Comparison of ENCODE assay signal across 8 cellular contexts in the genomic region with DNA sequence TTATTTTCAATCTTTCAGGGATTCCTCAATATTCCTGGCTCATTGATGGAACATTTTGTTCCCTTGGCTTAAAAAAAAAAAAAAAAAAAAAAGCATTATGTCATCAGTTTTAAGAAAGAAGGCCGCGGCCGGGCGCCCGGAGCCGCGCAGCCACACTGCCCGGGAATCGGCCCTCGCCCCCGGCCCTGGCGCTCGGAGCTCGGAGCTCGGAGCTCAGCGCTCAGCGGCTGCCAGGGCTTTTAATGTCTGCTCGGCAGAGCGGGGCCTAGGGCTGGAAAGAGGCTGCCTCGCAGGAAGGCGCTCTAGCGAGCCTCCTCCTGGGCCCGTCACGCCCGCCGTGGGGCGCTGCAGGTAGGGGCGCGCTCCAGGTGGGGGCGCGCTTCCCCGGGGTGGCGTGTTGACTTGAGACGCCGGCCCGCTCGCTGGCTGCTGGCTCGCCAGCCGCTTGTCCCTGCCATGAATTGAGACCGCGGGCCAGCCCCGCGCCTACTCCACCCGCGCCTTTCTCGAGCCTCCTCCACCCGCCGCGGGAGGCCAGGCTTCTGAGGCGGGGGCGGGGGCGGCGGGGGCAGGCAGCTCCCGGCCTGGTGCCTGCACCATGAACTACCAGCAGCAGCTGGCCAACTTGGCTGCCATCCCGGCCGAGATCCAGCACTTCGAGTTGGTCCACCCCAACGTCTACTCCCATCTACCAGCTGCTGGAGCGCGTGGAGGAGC. TPM values are rescaled to one million over a fixed set of nuclear protein-coding genes. Genes with fewer than 3 reads are reported as not detected.
DNase-seq lines count a peak whose midpoint lies in the region; ATAC-seq, FAIRE-seq and TF ChIP-seq lines count a peak whose summit lies in the region.

No MANE protein-coding gene starts in this region.

- peak; percentile 45 for DNase-seq in NCI-H446 treated with DMSO at 0.1 percent for 48 hours (lab: John Stamatoyannopoulos, UW)
- DNase-seq in ecto neural progenitor cell (ENCODE audit: low spot score) = peak; percentile 83
- DNase-seq in medulla oblongata (ENCODE audit: extremely low spot score) = peak; percentile 31
- DNase-seq in urothelium cell line (ENCODE audit: low spot score) = peak; percentile 64
- no peak for DNase-seq in GM19238 (ENCODE audit: insufficient read length, low spot score)
- DNase-seq in GM12892 (ENCODE audit: insufficient read length) = no peak

- no peak for TF ChIP-seq POLR2A in GM12892 (IDR thresholded peaks at IDR 0.05; ENCODE audit: low read depth, low read length)

- 0 out of 2 replicates have a peak, but pooled peaks have one; percentile 14 for TF ChIP-seq CTCF in GM12875 (IDR thresholded peaks at IDR 0.05; ENCODE audit: borderline replicate concordance, insufficient read depth, low read depth, low read length)

- no peak for ATAC-seq in HG03108 (IDR thresholded peaks at IDR 0.05; ENCODE audit: unreplicated experiment)

- FAIRE-seq in urothelium cell line (lab: Jason Lieb, UNC) (no peak), GM12892 (lab: Jason Lieb, UNC) (no peak)

- no peak overlapping the region for H3K4me3 ChIP-seq in GM12875 (ENCODE audit: low read depth, low read length)

RNA-seq across cellular contexts. Expression of gene TDRD5, which starts 5.4 kb away (rescaled TPM):
- polyA plus RNA-seq in GM12892 (2012; ENCODE audit: missing spikeins) = not detected

RNA-seq across cellular contexts. Expression of gene NPHS2, which starts 10.5 kb away (rescaled TPM):
- polyA plus RNA-seq in GM12892 (2012; ENCODE audit: missing spikeins) = not detected

Comparison
In these comparisons a context has a peak if more than half of its experiments do, and no peak if none do; other contexts are left out.
1. DNase-seq: peak in NCI-H446 treated with DMSO at 0.1 percent for 48 hours (single experiment), ecto neural progenitor cell (single experiment), medulla oblongata (single experiment) and urothelium cell line (single experiment); none in GM19238 (single experiment) and GM12892 (single experiment).